Comparison of ENCODE assay signal across 21 cellular contexts in the genomic region with DNA sequence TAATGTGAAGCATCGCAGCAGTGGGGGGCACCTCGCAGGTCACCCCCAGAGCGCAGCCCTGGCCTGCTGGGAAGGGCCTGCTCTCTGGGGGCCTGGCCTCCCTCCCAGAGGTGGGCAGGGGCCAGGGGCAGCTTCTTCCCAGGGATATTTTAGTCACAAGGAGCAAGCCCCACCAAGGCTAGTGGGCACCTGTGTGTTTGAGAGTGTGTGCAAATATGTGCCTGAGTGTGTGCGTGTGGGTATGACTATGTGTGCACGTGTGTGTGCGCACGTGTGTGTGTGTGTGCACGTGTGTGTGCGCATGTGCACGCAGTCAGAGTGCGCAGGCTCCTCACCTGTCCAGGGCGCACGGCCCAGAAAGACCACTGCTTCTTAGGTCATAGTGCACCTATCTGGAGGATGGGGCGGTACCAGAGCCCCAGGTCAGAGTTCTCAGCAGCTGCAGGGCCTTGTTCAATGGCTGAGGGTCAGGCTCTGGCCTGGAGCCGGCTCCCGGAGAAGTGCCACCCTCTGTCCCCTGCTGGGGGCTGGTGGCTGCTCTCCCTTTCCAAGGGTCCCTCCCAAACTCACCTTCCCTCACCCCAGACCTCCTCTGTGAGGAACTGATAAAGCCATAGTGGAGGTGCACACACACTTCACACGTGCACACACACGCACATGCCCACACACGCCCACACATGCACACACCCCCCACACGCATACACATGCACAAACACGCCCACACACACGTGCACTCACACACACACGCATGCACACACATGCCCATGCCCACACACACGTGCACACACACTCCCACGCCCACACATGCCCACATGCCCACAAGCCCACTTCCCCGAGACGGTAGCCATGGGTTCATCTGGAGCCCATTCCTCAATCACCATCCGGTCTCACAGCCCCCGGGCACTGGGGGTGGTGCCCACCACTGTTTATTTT.
A peak's percentile ranks its signal among the peaks of the same experiment; 100 is the strongest.
DNase-seq lines count a peak whose midpoint lies in the region; ATAC-seq, FAIRE-seq and TF ChIP-seq lines count a peak whose summit lies in the region.
"Had no signal": no experiment of that assay in that cellular context is flagged by ENCODE, and none has a peak within 500 bp of the region (broad histone marks: within the 10 kb centered on the region; RNA-seq: fewer than 3 reads in every experiment).

No MANE protein-coding gene starts in this region.

- DNase-seq in D341Med (ENCODE audit: low spot score): peak; percentile 22
- DNase-seq in HTR-8/SVneo (ENCODE audit: insufficient read length, low spot score): no peak
- DNase-seq in glutamatergic neuron: peak; percentile 9
- DNase-seq in osteoblast (ENCODE audit: insufficient read length, low spot score, missing footprints): peak; percentile 67
- DNase-seq in anterior cingulate cortex (lab: John Stamatoyannopoulos, UW): no peak
- DNase-seq in activated effector memory CD4-positive, alpha-beta T cell treated with anti-CD3 and anti-CD28 coated beads, Interleukin-2, amount 50 U/mL, for 16 hours: no peak
- DNase-seq: activated CD4-positive, alpha-beta T cell treated with anti-CD3 and anti-CD28 coated beads for 48 hours; activated T-cell treated with anti-CD3 and anti-CD28 coated beads for 4 hours; AML-193; NCI-H1092 treated with DMSO at 0.1 percent for 48 hours; NCI-H2081 treated with DMSO at 0.1 percent for 48 hours; NK-92 treated with Interleukin-12 subunit alpha and Interleukin-12 subunit beta, amount 100 ng/mL, for 24 hours; RPMI8226 had no signal

- H4K20me1 ChIP-seq in osteoblast (ENCODE audit: insufficient read depth, low read length): no peaks in the 10 kb centered on the region

- H3K36me3 Mint-ChIP-seq in glutamatergic neuron (ENCODE audit: unreplicated experiment): peaks cover 6% of the 10 kb centered on the region
- H3K36me3 Mint-ChIP-seq: activated naive CD8-positive, alpha-beta T cell had no signal

- H3K9me3 Mint-ChIP-seq in glutamatergic neuron (ENCODE audit: unreplicated experiment): peaks cover 7% of the 10 kb centered on the region
- H3K9me3 Mint-ChIP-seq: stimulated activated naive CD8-positive, alpha-beta T cell treated with anti-CD3 and anti-CD28 coated beads, Interleukin-15, Interleukin-2, amounts not matched to agents 100 ng/mL and 50 ng/mL, for 24 hours had no signal

- no peak overlapping the region for H3K4me2 ChIP-seq in osteoblast (ENCODE audit: insufficient read depth, low read length)

- no peaks in the 10 kb centered on the region for H3K36me3 ChIP-seq in osteoblast (ENCODE audit: insufficient read depth, low read length)
- H3K36me3 ChIP-seq: gastroesophageal sphincter, neutrophil, sigmoid colon had no signal

- peaks cover 12% of the 10 kb centered on the region for H3K27me3 Mint-ChIP-seq in glutamatergic neuron (ENCODE audit: unreplicated experiment)
- H3K27me3 Mint-ChIP-seq: activated naive CD8-positive, alpha-beta T cell; dendritic cell treated with granulocyte-macrophage colony-stimulating factor and Interleukin-4, amounts not matched to agents 40 ng/mL and 50 ng/mL, for 4 days; stimulated activated naive CD8-positive, alpha-beta T cell treated with anti-CD3 and anti-CD28 coated beads, Interleukin-15, Interleukin-2, amounts not matched to agents 100 ng/mL and 50 ng/mL, for 24 hours had no signal

- no peaks in the 10 kb centered on the region for H3K9me3 ChIP-seq in osteoblast (ENCODE audit: low read depth, low read length)
- H3K9me3 ChIP-seq: gastroesophageal sphincter, neutrophil, sigmoid colon had no signal

- H3K4me3 Mint-ChIP-seq in glutamatergic neuron (ENCODE audit: unreplicated experiment): no peak overlapping the region
- H3K4me3 Mint-ChIP-seq: activated naive CD8-positive, alpha-beta T cell; dendritic cell treated with granulocyte-macrophage colony-stimulating factor and Interleukin-4, amounts not matched to agents 40 ng/mL and 50 ng/mL, for 4 days had no signal

- no peak for TF ChIP-seq CTCF in glutamatergic neuron (IDR thresholded peaks at IDR 0.05; ENCODE audit: partially characterized antibody, unreplicated experiment)
- no peak for TF ChIP-seq CTCF in osteoblast (IDR thresholded peaks at IDR 0.05; ENCODE audit: extremely low read depth, low read depth, low read length)

- peak; percentile 92 for FAIRE-seq in HTR-8/SVneo (lab: Jason Lieb, UNC)

- no peaks in the 10 kb centered on the region for H3K4me1 ChIP-seq in osteoblast (ENCODE audit: insufficient read depth, low read length)
- H3K4me1 ChIP-seq: gastroesophageal sphincter, sigmoid colon had no signal

- no peak overlapping the region for H3K27ac Mint-ChIP-seq in glutamatergic neuron (ENCODE audit: unreplicated experiment)
- H3K27ac Mint-ChIP-seq: activated naive CD8-positive, alpha-beta T cell; dendritic cell treated with granulocyte-macrophage colony-stimulating factor and Interleukin-4, amounts not matched to agents 40 ng/mL and 50 ng/mL, for 4 days; stimulated activated naive CD8-positive, alpha-beta T cell treated with anti-CD3 and anti-CD28 coated beads, Interleukin-15, Interleukin-2, amounts not matched to agents 100 ng/mL and 50 ng/mL, for 24 hours had no signal

- no peak overlapping the region for H3K27ac ChIP-seq in osteoblast (ENCODE audit: low read depth, low read length)
- H3K27ac ChIP-seq: gastroesophageal sphincter, neutrophil, sigmoid colon had no signal

- H3K27me3 ChIP-seq in osteoblast (ENCODE audit: insufficient read depth, low read length): no peaks in the 10 kb centered on the region
- H3K27me3 ChIP-seq: gastroesophageal sphincter, sigmoid colon had no signal

- peaks cover 13% of the 10 kb centered on the region for H3K4me1 Mint-ChIP-seq in glutamatergic neuron (ENCODE audit: low read depth, unreplicated experiment)

- H2AFZ ChIP-seq in osteoblast (ENCODE audit: low read length): no peak overlapping the region

- H3K79me2 ChIP-seq in osteoblast (ENCODE audit: insufficient read depth, low read length): no peaks in the 10 kb centered on the region

- ATAC-seq in HG02852 (IDR thresholded peaks at IDR 0.05; ENCODE audit: unreplicated experiment) (no peak), GM18511 (IDR thresholded peaks at IDR 0.05; ENCODE audit: unreplicated experiment) (no peak)
- ATAC-seq: gastroesophageal sphincter had no signal

- no peak overlapping the region for H3K4me3 ChIP-seq in osteoblast (ENCODE audit: insufficient read depth, low read length)
- H3K4me3 ChIP-seq: gastroesophageal sphincter, sigmoid colon had no signal

Comparison
In these comparisons a context has a peak if more than half of its experiments do, and no peak if none do; other contexts are left out.
1. DNase-seq: peak in D341Med (single experiment), glutamatergic neuron (single experiment) and osteoblast (single experiment); none in HTR-8/SVneo (single experiment), anterior cingulate cortex (0 of 58) and activated effector memory CD4-positive, alpha-beta T cell treated with anti-CD3 and anti-CD28 coated beads, Interleukin-2, amount 50 U/mL, for 16 hours (single experiment).